15 cellular contexts compared by ENCODE assay signal in genomic region chr16:85307552-85308364, GRCh38.
DNase-seq lines count a peak whose midpoint lies in the region; ATAC-seq, FAIRE-seq and TF ChIP-seq lines count a peak whose summit lies in the region.
"Had no signal": no experiment of that assay in that cellular context is flagged by ENCODE, and none has a peak within 500 bp of the region (broad histone marks: within the 10 kb centered on the region; RNA-seq: fewer than 3 reads in every experiment).

No MANE protein-coding gene starts in this region.

- CTCF ChIA-PET in CD4-positive, alpha-beta T cell (lab: Charles Lee) = interaction anchor here (1.9 to 2.4 kb wide), 2 partner anchors 11 to 113 kb away, joined by 6 to 10 read pairs; no protein-coding TSS in a partner anchor
- CTCF ChIA-PET in H1 (lab: Charles Lee; ENCODE audit: partially characterized antibody) = interaction anchor here (0.9 to 10.6 kb wide), 23 partner anchors 8 to 301 kb away, joined by 3 to 69 read pairs (median 4); no protein-coding TSS in a partner anchor

- H3K4me3 Mint-ChIP-seq in CD4-positive, alpha-beta T cell = peak overlapping the region; percentile 67
- peak overlapping the region; percentile 66 for H3K4me3 Mint-ChIP-seq in neural crest cell
- H3K4me3 Mint-ChIP-seq: activated CD4-positive, alpha-beta memory T cell treated with anti-CD3 and anti-CD28 coated beads for 36 hours had no signal

- no peak for TF ChIP-seq POLR2A in H1 (IDR thresholded peaks at IDR 0.05; ENCODE audit: control extremely low read depth in 1 of 2, low read depth in 2 of 2, low read length in 2 of 2)

- H2AFZ ChIP-seq in MM.1S (ENCODE audit: low read length) (no peak overlapping the region), H1 (ENCODE audit: low read length) (no peak overlapping the region)

- peak overlapping the region; percentile 75; the same call in 1 of the 2 replicates for H2BK15ac ChIP-seq in H1 (ENCODE audit: low read length)

- H3K9me2 ChIP-seq in MM.1S (replicated peaks; ENCODE audit: insufficient read depth, low read length) = no peaks in the 10 kb centered on the region

- no peaks in the 10 kb centered on the region for H3K79me1 ChIP-seq in H1 (ENCODE audit: low read depth, low read length)

- H3K9ac ChIP-seq in MM.1S (ENCODE audit: low read length) (no peak overlapping the region), H1 (replicated peaks in 1 of 4; ENCODE audit: extremely low read depth in 1 of 4, low read depth in 3 of 4, low read length in 3 of 4) (no peak overlapping the region)

- H3K79me2 ChIP-seq in MM.1S (ENCODE audit: low read length) (no peaks in the 10 kb centered on the region), H1 (ENCODE audit: control insufficient read depth in 1 of 2, insufficient read depth in 2 of 2, low read length in 2 of 2) (no peaks in the 10 kb centered on the region)

- FAIRE-seq in H1 (lab: Jason Lieb, UNC) = no peak
- FAIRE-seq: endometrium, pancreas had no signal

- no peak overlapping the region; the same call in 1 of the 2 replicates for H3K18ac ChIP-seq in H1 (ENCODE audit: extremely low read depth, low read length)

- H3K4me3 ChIP-seq in MM.1S (ENCODE audit: low read length) (no peak overlapping the region), H1 (ENCODE audit: extremely low read depth in 1 of 4, insufficient read depth in 2 of 4, low read depth in 3 of 4, low read length in 4 of 4) (no peak overlapping the region)
- H3K4me3 ChIP-seq: pancreas had no signal

- no peak overlapping the region for H4K91ac ChIP-seq in H1 (replicated peaks; ENCODE audit: insufficient read length, low read length)

- peak overlapping the region; percentile 9; the same call in 1 of the 2 replicates for H3K4me2 ChIP-seq in MM.1S (ENCODE audit: low read depth, low read length)
- H3K4me2 ChIP-seq in H1 (ENCODE audit: insufficient read depth in 1 of 2, low read depth in 2 of 2, low read length in 2 of 2) = no peak overlapping the region

- no peak overlapping the region for H3K14ac ChIP-seq in H1 (ENCODE audit: insufficient read length)

- H3K9me3 ChIP-seq in CD4-positive, alpha-beta T cell (ENCODE audit: control insufficient read depth, low read length) = no peaks in the 10 kb centered on the region
- H3K9me3 ChIP-seq in MM.1S (replicated peaks; ENCODE audit: insufficient read depth, low read length) = no peaks in the 10 kb centered on the region
- no peaks in the 10 kb centered on the region; a peak in 1 of 4 replicates for H3K9me3 ChIP-seq in H1 (ENCODE audit: insufficient read depth in 2 of 2, low read depth in 1 of 2, low read length in 1 of 2)
- H3K9me3 ChIP-seq: pancreas had no signal

- 0 out of 2 replicates have a peak overlapping the region, but pooled peaks have one; percentile 4 for H2BK12ac ChIP-seq in H1 (ENCODE audit: low read depth, low read length)

- H3K4ac ChIP-seq in H1 (replicated peaks; ENCODE audit: insufficient read length, low read depth, low read length) = no peak overlapping the region

- TF ChIP-seq EP300 in H1 (IDR thresholded peaks at IDR 0.05; ENCODE audit: borderline replicate concordance in 1 of 2, low read depth in 2 of 2, low read length in 2 of 2) = no peak

- H3K27me3 ChIP-seq in CD4-positive, alpha-beta T cell (ENCODE audit: control insufficient read depth, insufficient read depth, low read length) = no peaks in the 10 kb centered on the region
- H3K27me3 ChIP-seq in MM.1S (replicated peaks; ENCODE audit: insufficient read depth, low read length) (peaks cover 63% of the 10 kb centered on the region), H1 (replicated peaks in 1 of 4; ENCODE audit: control insufficient read depth in 3 of 4, extremely low read depth in 1 of 4, insufficient read depth in 3 of 4, low read length in 3 of 4) (0 out of 7 replicates have a peak, but pooled peaks cover 0 to 4% (median 0%) of the 10 kb centered on the region in 4 experiments)
- H3K27me3 ChIP-seq: pancreas had no signal

- no peak overlapping the region for H2BK120ac ChIP-seq in H1 (replicated peaks; ENCODE audit: low read depth, low read length)

- no peak for ATAC-seq in CD4-positive, alpha-beta T cell (ENCODE audit: poor library complexity)
- no peak for ATAC-seq in stimulated activated naive CD8-positive, alpha-beta T cell treated with anti-CD3 and anti-CD28 coated beads, Interleukin-15, Interleukin-2, amounts not matched to agents 100 U/mL and 50 U/mL, for 24 hours
- ATAC-seq in GM18517 (IDR thresholded peaks at IDR 0.05; ENCODE audit: unreplicated experiment) = no peak

- no peaks in the 10 kb centered on the region for H3K27me3 Mint-ChIP-seq in CD4-positive, alpha-beta T cell
- H3K27me3 Mint-ChIP-seq in neural crest cell (ENCODE audit: low read depth) = peaks cover 66% of the 10 kb centered on the region

- H3K56ac ChIP-seq in H1 (replicated peaks; ENCODE audit: insufficient read length, low read depth, low read length) = no peak overlapping the region

- 92% methylated on average over 24 of the region's 24 CpGs; no CpG with 5 or more reads in 1 of the 2 experiments for WGBS in H1 (ENCODE audit: extremely low coverage in 1 of 2, insufficient coverage in 1 of 2, insufficient read length in 1 of 2, insufficient replicate concordance in 2 of 2, low coverage in 1 of 2, low lambda C conversion rate in 2 of 2, missing lambda C conversion rate in 1 of 2), 2 experiments

- peaks cover 11% of the 10 kb centered on the region; the same call in 1 of the 2 replicates for H3K4me1 ChIP-seq in MM.1S (ENCODE audit: low read length)
- peaks cover 7 to 38% (median 32%) of the 10 kb centered on the region in 4 experiments for H3K4me1 ChIP-seq in H1 (replicated peaks in 1 of 4; ENCODE audit: control insufficient read depth in 3 of 4, insufficient read depth in 4 of 4, low read length in 3 of 4)

- H3K4me1 Mint-ChIP-seq in CD4-positive, alpha-beta T cell (ENCODE audit: low read depth) = peaks cover 75% of the 10 kb centered on the region
- H3K4me1 Mint-ChIP-seq in neural crest cell = peaks cover 47% of the 10 kb centered on the region

- H2AK5ac ChIP-seq in H1 (ENCODE audit: low read depth, low read length) = no peak overlapping the region

- DNase-seq in CD4-positive, alpha-beta T cell = no peak
- DNase-seq in MM.1S (no peak), H1 (ENCODE audit: low read depth in 1 of 2, low spot score in 2 of 2) (no peak), neural crest cell (ENCODE audit: low read depth, low spot score) (no peak), GM20000 (ENCODE audit: low spot score) (no peak)
- DNase-seq in stimulated activated naive CD8-positive, alpha-beta T cell treated with anti-CD3 and anti-CD28 coated beads, Interleukin-15, Interleukin-2, amounts not matched to agents 100 U/mL and 50 U/mL, for 24 hours = no peak
- DNase-seq: activated CD4-positive, alpha-beta memory T cell treated with anti-CD3 and anti-CD28 coated beads for 36 hours; central memory CD4-positive, alpha-beta T cell; EL; foreskin fibroblast; NCI-H2029 treated with DMSO at 0.1 percent for 48 hours; NCI-H748 treated with DMSO at 0.1 percent for 48 hours; pancreas had no signal

- no peak overlapping the region for H4K5ac ChIP-seq in H1 (ENCODE audit: insufficient read length, low read depth, low read length)

- H4K8ac ChIP-seq in H1 (ENCODE audit: extremely low read depth, insufficient read depth, low read length) = no peak overlapping the region; the same call in 1 of the 2 replicates

- no peak overlapping the region for H2BK5ac ChIP-seq in H1 (ENCODE audit: low read depth, low read length)

- H2BK20ac ChIP-seq in H1 (ENCODE audit: low read length) = no peak overlapping the region

- H3F3A ChIP-seq in MM.1S (ENCODE audit: insufficient read depth, low read length) = no peaks in the 10 kb centered on the region

- no peak for TF ChIP-seq CTCF in CD4-positive, alpha-beta T cell (IDR thresholded peaks at IDR 0.05)
- no peak for TF ChIP-seq CTCF in MM.1S (IDR thresholded peaks at IDR 0.05; ENCODE audit: low read length)
- TF ChIP-seq CTCF in H1 (IDR thresholded peaks at IDR 0.05; ENCODE audit: control extremely low read depth in 1 of 3, insufficient read depth in 1 of 3, low read depth in 1 of 3, low read length in 3 of 3) = no peak
- TF ChIP-seq CTCF in neural crest cell (conservative IDR thresholded peaks at IDR 0.05) = no peak
- TF ChIP-seq CTCF in GM20000 (IDR thresholded peaks at IDR 0.05; ENCODE audit: extremely low read depth, missing control alignments) = no peak

- H3K36me3 ChIP-seq in MM.1S (replicated peaks; ENCODE audit: insufficient read depth, low read length) (no peaks in the 10 kb centered on the region), H1 (ENCODE audit: control insufficient read depth in 2 of 4, insufficient read depth in 4 of 4, low read length in 3 of 4) (no peaks in the 10 kb centered on the region)
- H3K36me3 ChIP-seq: pancreas had no signal

- intact Hi-C loops in CD4-positive, alpha-beta T cell (cut with DNase I, micrococcal nuclease) = loop anchor here in 1 of 2 experiments (2.0 kb wide), 1 partner anchor 305 kb away; the partner anchor contains the start of gene GSE1

- H4K20me1 ChIP-seq in MM.1S (ENCODE audit: insufficient read depth, low read length) (no peaks in the 10 kb centered on the region), H1 (replicated peaks in 1 of 2; ENCODE audit: control insufficient read depth in 1 of 2, insufficient read depth in 2 of 2, low read length in 2 of 2) (no peaks in the 10 kb centered on the region)

- no peaks in the 10 kb centered on the region for H3K9me3 Mint-ChIP-seq in CD4-positive, alpha-beta T cell
- H3K9me3 Mint-ChIP-seq in neural crest cell = no peaks in the 10 kb centered on the region
- H3K9me3 Mint-ChIP-seq: activated CD4-positive, alpha-beta memory T cell treated with anti-CD3 and anti-CD28 coated beads for 36 hours had no signal

- H3K27ac ChIP-seq in CD4-positive, alpha-beta T cell (ENCODE audit: low read depth, low read length) = peak overlapping the region; percentile 21
- H3K27ac ChIP-seq in MM.1S (ENCODE audit: low read length) (no peak overlapping the region), H1 (ENCODE audit: low read depth, low read length) (no peak overlapping the region)

- H3K27ac Mint-ChIP-seq in CD4-positive, alpha-beta T cell = peak overlapping the region; percentile 86
- no peak overlapping the region for H3K27ac Mint-ChIP-seq in neural crest cell (ENCODE audit: unreplicated experiment)
- H3K27ac Mint-ChIP-seq: activated CD4-positive, alpha-beta memory T cell treated with anti-CD3 and anti-CD28 coated beads for 36 hours had no signal

- H3K36me3 Mint-ChIP-seq in CD4-positive, alpha-beta T cell (ENCODE audit: low read depth) = no peaks in the 10 kb centered on the region
- H3K36me3 Mint-ChIP-seq in neural crest cell (ENCODE audit: low read depth) = no peaks in the 10 kb centered on the region
- H3K36me3 Mint-ChIP-seq: activated CD4-positive, alpha-beta memory T cell treated with anti-CD3 and anti-CD28 coated beads for 36 hours had no signal

- H3K23ac ChIP-seq in H1 (ENCODE audit: insufficient read length) = no peak overlapping the region

- POLR2A ChIA-PET in CD4-positive, alpha-beta T cell (lab: Charles Lee) = interaction anchor here (1.2 to 3.2 kb wide), 5 partner anchors 16 to 308 kb away, joined by 3 to 19 read pairs (median 7); no protein-coding TSS in a partner anchor
- POLR2A ChIA-PET in H1 (lab: Charles Lee; ENCODE audit: partially characterized antibody) = no interaction called here

- no peak for TF ChIP-seq RAD21 in H1 (IDR thresholded peaks at IDR 0.05 in 1 of 2, conservative IDR thresholded peaks at IDR 0.05 in 1 of 2; ENCODE audit: low read depth in 2 of 2, low read length in 2 of 2)

- 0 out of 2 replicates have a peak, but pooled peaks cover 2% of the 10 kb centered on the region for H3K23me2 ChIP-seq in H1 (ENCODE audit: low read depth, low read length)
